In genomic region chr19:18046066-18046718, GRCh38 we compare ENCODE assay signal across 9 cellular contexts. TPM values are rescaled to one million over a fixed set of nuclear protein-coding genes. Genes with fewer than 3 reads are reported as not detected.
DNase-seq lines count a peak whose midpoint lies in the region; ATAC-seq and TF ChIP-seq lines count a peak whose summit lies in the region.
"Had no signal": no experiment of that assay in that cellular context is flagged by ENCODE, and none has a peak within 500 bp of the region (broad histone marks: within the 10 kb centered on the region; RNA-seq: fewer than 3 reads in every experiment).

No MANE protein-coding gene starts in this region.

- H3K9me3 ChIP-seq in BE2C: no peaks in the 10 kb centered on the region; the same call in 1 of the 2 replicates

- H3K4me1 ChIP-seq in BE2C: no peaks in the 10 kb centered on the region

- TF ChIP-seq CTCF in fibroblast of mammary gland (conservative IDR thresholded peaks at IDR 0.05; ENCODE audit: control insufficient read depth, insufficient read depth, low read depth, low read length): no peak
- no peak for TF ChIP-seq CTCF in BE2C (IDR thresholded peaks at IDR 0.05; ENCODE audit: low read depth, low read length)
- TF ChIP-seq CTCF in dorsolateral prefrontal cortex (IDR thresholded peaks at IDR 0.05 in 54 of 56, conservative IDR thresholded peaks at IDR 0.05 in 2 of 56; ENCODE audit: low read depth in 1 of 56, partially characterized antibody in 56 of 56): no peak

- H3K4me1 Mint-ChIP-seq in T-helper 2 cell treated with Interferon-gamma antibody and Interleukin-4, amounts not matched to agents 5 μg/mL and 100 μg/mL, for 36 hours (ENCODE audit: low read depth): peaks cover 42% of the 10 kb centered on the region
- H3K4me1 Mint-ChIP-seq in stimulated activated naive B cell treated with anti-CD40 and anti-IgM and Interleukin-4, amounts not matched to agents 10 μg/mL and 1 μg/mL and 100 μg/mL, for 72 hours: peaks cover 44 to 66% of the 10 kb centered on the region in 2 donors

- peaks cover 3% of the 10 kb centered on the region for H3K27me3 Mint-ChIP-seq in T-helper 2 cell treated with Interferon-gamma antibody and Interleukin-4, amounts not matched to agents 5 μg/mL and 100 μg/mL, for 36 hours (ENCODE audit: low read depth)
- no peaks in the 10 kb centered on the region for H3K27me3 Mint-ChIP-seq in stimulated activated naive B cell treated with anti-CD40 and anti-IgM and Interleukin-4, amounts not matched to agents 10 μg/mL and 1 μg/mL and 100 μg/mL, for 72 hours

- H3K36me3 ChIP-seq in BE2C: no peaks in the 10 kb centered on the region

- DNase-seq in T-helper 2 cell treated with Interferon-gamma antibody and Interleukin-4, amounts not matched to agents 5 μg/mL and 100 μg/mL, for 36 hours (ENCODE audit: low spot score): peak; percentile 17
- no peak for DNase-seq in T-helper 2 cell
- DNase-seq in RKO (ENCODE audit: low spot score): peak; percentile 61
- peak; percentile 75 for DNase-seq in fibroblast of mammary gland (ENCODE audit: low read depth)
- DNase-seq in stimulated activated naive B cell treated with anti-CD40 and anti-IgM and Interleukin-4, amounts not matched to agents 10 μg/mL and 1 μg/mL and 100 μg/mL, for 72 hours: no peak
- DNase-seq in BE2C: no peak
- no peak for DNase-seq in dorsolateral prefrontal cortex
- no peak for DNase-seq in HT-29 (ENCODE audit: low spot score)
- DNase-seq: C1 segment of cervical spinal cord had no signal

- H3K4me3 Mint-ChIP-seq in T-helper 2 cell treated with Interferon-gamma antibody and Interleukin-4, amounts not matched to agents 5 μg/mL and 100 μg/mL, for 36 hours: peak overlapping the region; percentile 85
- H3K4me3 Mint-ChIP-seq in stimulated activated naive B cell treated with anti-CD40 and anti-IgM and Interleukin-4, amounts not matched to agents 10 μg/mL and 1 μg/mL and 100 μg/mL, for 72 hours: no peak overlapping the region

- intact Hi-C loops in dorsolateral prefrontal cortex (cut with DNase I): no loop called here

- peak overlapping the region; percentile 90 for H3K27ac Mint-ChIP-seq in T-helper 2 cell treated with Interferon-gamma antibody and Interleukin-4, amounts not matched to agents 5 μg/mL and 100 μg/mL, for 36 hours
- peak overlapping the region; percentile 96 for H3K27ac Mint-ChIP-seq in stimulated activated naive B cell treated with anti-CD40 and anti-IgM and Interleukin-4, amounts not matched to agents 10 μg/mL and 1 μg/mL and 100 μg/mL, for 72 hours

- H3K27ac ChIP-seq in dorsolateral prefrontal cortex: peak overlapping the region in 7 of 59 donors; percentile 12 to 73 (median 27)

- H3K9me3 Mint-ChIP-seq in T-helper 2 cell treated with Interferon-gamma antibody and Interleukin-4, amounts not matched to agents 5 μg/mL and 100 μg/mL, for 36 hours: peaks cover 3% of the 10 kb centered on the region
- peaks cover 0 to under 1% of the 10 kb centered on the region in 2 donors for H3K9me3 Mint-ChIP-seq in stimulated activated naive B cell treated with anti-CD40 and anti-IgM and Interleukin-4, amounts not matched to agents 10 μg/mL and 1 μg/mL and 100 μg/mL, for 72 hours

- no peak for ATAC-seq in stimulated activated naive B cell treated with anti-CD40 and anti-IgM and Interleukin-4, amounts not matched to agents 10 μg/mL and 1 μg/mL and 100 μg/mL, for 72 hours (replicated peaks)

- no peak overlapping the region for H3K4me3 ChIP-seq in fibroblast of mammary gland (ENCODE audit: control insufficient read depth, low read depth, low read length)
- no peak overlapping the region for H3K4me3 ChIP-seq in BE2C (ENCODE audit: low read depth, low read length)
- H3K4me3 ChIP-seq in dorsolateral prefrontal cortex: no peak overlapping the region

- no peaks in the 10 kb centered on the region for H3K36me3 Mint-ChIP-seq in T-helper 2 cell treated with Interferon-gamma antibody and Interleukin-4, amounts not matched to agents 5 μg/mL and 100 μg/mL, for 36 hours (ENCODE audit: low read depth)
- peaks cover 0 to under 1% of the 10 kb centered on the region in 2 donors for H3K36me3 Mint-ChIP-seq in stimulated activated naive B cell treated with anti-CD40 and anti-IgM and Interleukin-4, amounts not matched to agents 10 μg/mL and 1 μg/mL and 100 μg/mL, for 72 hours

- peaks cover 6% of the 10 kb centered on the region for H3K27me3 ChIP-seq in BE2C
- no peaks in the 10 kb centered on the region for H3K27me3 ChIP-seq in dorsolateral prefrontal cortex

RNA-seq across cellular contexts. Expression of gene ARRDC2, which starts 38.2 kb away (rescaled TPM):
- polyA plus RNA-seq in BE2C (2012; ENCODE audit: insufficient read depth, insufficient read length, low read depth): 2.8 TPM
- 100 to 1,000 TPM in 10 of 120 experiments, 10 to 100 TPM in 110; 17.5 to 207 (median 47.3) TPM for total RNA-seq in dorsolateral prefrontal cortex
- 39.1 and 40.5 TPM in 2 replicates for total RNA-seq in HT-29 (2014; rRNA removed; shearing (Covaris generic))

RNA-seq across cellular contexts. Expression of gene IL12RB1, which starts 40.5 kb away (rescaled TPM):
- not detected for polyA plus RNA-seq in BE2C (2012; ENCODE audit: insufficient read depth, insufficient read length, low read depth)
- total RNA-seq in dorsolateral prefrontal cortex: 1 to 10 TPM in 102 of 120 experiments, under 1 TPM in 18; 0.32 to 5.4 (median 1.5) TPM
- not detected in 2 replicates for total RNA-seq in HT-29 (2014; rRNA removed; shearing (Covaris generic))

RNA-seq across cellular contexts. Expression of gene MAST3, which starts 51.4 kb away (rescaled TPM):
- 3.7 TPM for polyA plus RNA-seq in BE2C (2012; ENCODE audit: insufficient read depth, insufficient read length, low read depth)
- total RNA-seq in dorsolateral prefrontal cortex: 100 to 1,000 TPM; 138 to 282 (median 205) TPM
- 8.6 and 13.8 TPM in 2 replicates for total RNA-seq in HT-29 (2014; rRNA removed; shearing (Covaris generic))

Comparison
In these comparisons a context has a peak if more than half of its experiments do, and no peak if none do; other contexts are left out.
1. DNase-seq: peak in T-helper 2 cell treated with Interferon-gamma antibody and Interleukin-4, amounts not matched to agents 5 μg/mL and 100 μg/mL, for 36 hours (single experiment), RKO (single experiment) and fibroblast of mammary gland (single experiment); none in T-helper 2 cell (0 of 5), stimulated activated naive B cell treated with anti-CD40 and anti-IgM and Interleukin-4, amounts not matched to agents 10 μg/mL and 1 μg/mL and 100 μg/mL, for 72 hours (single experiment), BE2C (single experiment), dorsolateral prefrontal cortex (0 of 10) and HT-29 (single experiment).